ENCODE assay signal across 1 cellular context in the genomic region with DNA sequence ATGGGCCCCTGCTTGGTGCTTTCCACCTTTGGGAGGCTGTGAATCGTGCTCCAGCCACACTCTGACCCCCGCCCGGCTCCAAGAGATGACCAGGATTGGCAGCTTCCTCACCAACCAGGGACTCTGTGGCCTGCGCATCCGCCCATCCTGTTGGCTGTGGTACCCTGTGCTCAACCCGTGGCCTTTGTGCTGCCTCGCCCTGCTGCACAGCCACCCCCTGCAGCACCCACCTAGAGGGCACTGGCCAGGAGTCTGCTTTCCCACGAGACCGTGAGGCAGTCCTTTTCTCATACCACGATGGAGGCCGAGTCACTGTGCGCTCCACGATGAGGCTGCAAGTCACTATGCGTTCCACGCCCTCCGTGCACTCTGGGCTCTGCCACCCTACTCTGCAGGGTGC.
TF ChIP-seq lines count a peak whose summit lies in the region.

No MANE protein-coding gene starts in this region.

TF ChIP-seq in HepG2, 621 proteins besides CTCF, POLR2A, EP300 and RAD21:
- TF ChIP-seq HDAC6 (IDR thresholded peaks at IDR 0.05; ENCODE audit: low read depth, low read length) (no peak), AGO2 (optimal IDR thresholded peaks at IDR 0.05; ENCODE audit: low read depth, low read length) (peak; percentile 26)
